19 cellular contexts compared by ENCODE assay signal in genomic region chr2:69145204-69145603, GRCh38.
"Had no signal": no experiment of that assay in that cellular context is flagged by ENCODE, and none has a peak within 500 bp of the region (broad histone marks: within the 10 kb centered on the region; RNA-seq: fewer than 3 reads in every experiment).

No MANE protein-coding gene starts in this region.

- ATAC-seq: activated CD4-positive, CD25-positive, alpha-beta regulatory T cell treated with anti-CD3 and anti-CD28 coated beads, Interleukin-2, amount 50 U/mL, for 24 hours; esophagus mucosa; gastroesophageal sphincter; heart left ventricle; left lobe of liver; sciatic nerve had no signal

- H3K27me3 ChIP-seq: cardiac muscle cell, gastroesophageal sphincter, heart left ventricle, ovary had no signal

- H3K36me3 ChIP-seq: cardiac muscle cell, heart left ventricle, ovary had no signal

- H3K9me3 ChIP-seq: gastroesophageal sphincter, heart left ventricle, ovary had no signal

- DNase-seq: activated CD4-positive, alpha-beta T cell treated with anti-CD3 and anti-CD28 coated beads, Interleukin-2, amount 50 U/mL, for 1 hour; activated CD8-positive, alpha-beta memory T cell treated with anti-CD3 and anti-CD28 coated beads, Interleukin-2, amount 50 U/mL, for 4 hours; activated effector memory CD4-positive, alpha-beta T cell treated with anti-CD3 and anti-CD28 coated beads, Interleukin-2, amount 50 U/mL, for 16 hours; activated T-cell treated with anti-CD3 and anti-CD28 coated beads, Interleukin-2, amount 50 U/mL, for 48 hours; effector CD4-positive, alpha-beta T cell; kidney; mammary epithelial cell; midbrain; ovary; SIG-M5; T1000 had no signal

- H3K4me3 ChIP-seq: cardiac muscle cell, coronary artery, gastroesophageal sphincter, heart left ventricle, ovary had no signal

- H3K27ac ChIP-seq: cardiac muscle cell had no signal
